Comparison of ENCODE assay signal across 1 cellular context in genomic region chr2:178829981-178830380, GRCh38.
TF ChIP-seq lines count a peak whose summit lies in the region.

No MANE protein-coding gene starts in this region.

TF ChIP-seq in endothelial cell of umbilical vein, 7 proteins besides CTCF, POLR2A, EP300 and RAD21:
- TF ChIP-seq POLR2AphosphoS5 (IDR thresholded peaks at IDR 0.05; ENCODE audit: insufficient read depth, low read depth, low read length) (no peak), FOS (IDR thresholded peaks at IDR 0.05; ENCODE audit: borderline replicate concordance, insufficient read depth, low read length) (no peak), JUN (IDR thresholded peaks at IDR 0.05; ENCODE audit: borderline replicate concordance, insufficient read depth, insufficient read length, low read depth) (no peak), EZH2 (IDR thresholded peaks at IDR 0.05; ENCODE audit: borderline replicate concordance, low read depth, low read length, severe bottlenecking) (no peak), MYC (IDR thresholded peaks at IDR 0.05; ENCODE audit: low read depth, low read length) (no peak), GATA2 (IDR thresholded peaks at IDR 0.05; ENCODE audit: insufficient read depth, insufficient read length, low read depth, low read length) (no peak)
- TF ChIP-seq, protein P1, sequence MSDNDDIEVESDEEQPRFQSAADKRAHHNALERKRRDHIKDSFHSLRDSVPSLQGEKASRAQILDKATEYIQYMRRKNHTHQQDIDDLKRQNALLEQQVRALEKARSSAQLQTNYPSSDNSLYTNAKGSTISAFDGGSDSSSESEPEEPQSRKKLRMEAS (IDR thresholded peaks at IDR 0.05; ENCODE audit: insufficient read depth, insufficient read length), result no peak
TF ChIP-seq in endothelial cell of umbilical vein: peak in this region for 0.
